Comparison of ENCODE assay signal across 8 cellular contexts in the genomic region with DNA sequence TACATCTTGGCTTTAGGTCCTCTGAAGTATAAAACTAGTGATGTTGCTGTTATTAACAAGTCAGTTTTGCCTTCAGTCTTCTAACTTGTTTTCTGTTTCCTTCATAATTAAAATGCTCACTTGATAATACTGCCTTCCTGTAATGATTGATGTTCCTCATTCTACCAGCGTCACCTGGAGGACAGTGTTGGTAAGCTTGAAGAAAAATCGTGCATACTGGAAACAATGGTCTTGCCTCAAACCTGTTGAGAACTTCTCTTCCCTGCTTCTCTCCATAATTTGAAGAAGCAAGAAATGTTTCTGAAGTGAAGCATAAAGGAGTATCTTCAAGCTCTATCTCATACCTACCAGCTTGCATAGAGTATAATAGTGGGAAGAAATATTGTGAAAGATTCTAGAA. TPM values are rescaled to one million over a fixed set of nuclear protein-coding genes. Genes with fewer than 3 reads are reported as not detected.
A peak's percentile ranks its signal among the peaks of the same experiment; 100 is the strongest.
DNase-seq lines count a peak whose midpoint lies in the region; TF ChIP-seq lines count a peak whose summit lies in the region.

No MANE protein-coding gene starts in this region.

- no peak overlapping the region for H4K8ac ChIP-seq in neuronal stem cell (ENCODE audit: low read depth, low read length)

- H3K27me3 ChIP-seq in GM23248 (replicated peaks; ENCODE audit: insufficient read depth) (no peaks in the 10 kb centered on the region), dorsolateral prefrontal cortex (no peaks in the 10 kb centered on the region), parathyroid adenoma (ENCODE audit: control insufficient read depth, insufficient read depth, low read length) (no peaks in the 10 kb centered on the region), neuronal stem cell (ENCODE audit: control insufficient read depth in 3 of 3, insufficient read depth in 3 of 3, low read depth in 1 of 3, low read length in 3 of 3) (no peaks in the 10 kb centered on the region)

- H3K9ac ChIP-seq in GM23248 (no peak overlapping the region), parathyroid adenoma (no peak overlapping the region), neuronal stem cell (ENCODE audit: low read depth, low read length, poor library complexity) (no peak overlapping the region)

- H2AFZ ChIP-seq in GM23248, result no peak overlapping the region
- H2AFZ ChIP-seq in parathyroid adenoma, result no peak overlapping the region
- H2AFZ ChIP-seq in neuronal stem cell (ENCODE audit: low read length), result no peak overlapping the region

- H2BK15ac ChIP-seq in neuronal stem cell (ENCODE audit: low read length), result no peak overlapping the region

- H2BK5ac ChIP-seq in neuronal stem cell (ENCODE audit: low read length), result no peak overlapping the region

- H3K4ac ChIP-seq in neuronal stem cell (ENCODE audit: low read length), result no peak overlapping the region

- no peaks in the 10 kb centered on the region for H4K20me1 ChIP-seq in GM23248 (ENCODE audit: insufficient read depth)

- H3K9me3 ChIP-seq in GM23248 (ENCODE audit: low read depth) (no peaks in the 10 kb centered on the region), parathyroid adenoma (ENCODE audit: control insufficient read depth, low read length) (no peaks in the 10 kb centered on the region), neuronal stem cell (replicated peaks in 1 of 2; ENCODE audit: control insufficient read depth in 2 of 2, insufficient read depth in 1 of 2, low read depth in 1 of 2, low read length in 2 of 2) (no peaks in the 10 kb centered on the region)

- intact Hi-C loops in dorsolateral prefrontal cortex (cut with DNase I), result loop anchor here (10.0 kb wide), 5 partner anchors 52 to 528 kb away; a partner anchor contains a TSS

- 71 to 77% methylated on average over 2 of the region's 2 CpGs for WGBS in GM23248 (ENCODE audit: low coverage in 1 of 2, low lambda C conversion rate in 2 of 2, missing lambda C conversion rate in 2 of 2), 2 experiments
- WGBS in neuronal stem cell (ENCODE audit: extremely low coverage in 2 of 2, insufficient read length in 2 of 2, insufficient replicate concordance in 1 of 2), 2 donors, result no CpG with 5 or more reads among the region's 2 CpGs

- H3K9me2 ChIP-seq in GM23248 (ENCODE audit: insufficient read depth), result no peaks in the 10 kb centered on the region

- no peak overlapping the region for H2AK5ac ChIP-seq in neuronal stem cell (ENCODE audit: low read depth, low read length)

- H3K79me2 ChIP-seq in GM23248 (ENCODE audit: insufficient read depth) (peaks cover 72% of the 10 kb centered on the region), parathyroid adenoma (peaks cover 8% of the 10 kb centered on the region)

- no peak overlapping the region for H3K14ac ChIP-seq in neuronal stem cell (ENCODE audit: low read length)

- H3K4me3 ChIP-seq in GM23248, result peak overlapping the region; percentile 100; the same call in 1 of the 2 replicates
- peak overlapping the region in 57 of 59 donors; percentile 56 to 98 (median 91) for H3K4me3 ChIP-seq in dorsolateral prefrontal cortex
- H3K4me3 ChIP-seq in parathyroid adenoma (ENCODE audit: low read depth, low read length), result no peak overlapping the region
- H3K4me3 ChIP-seq in neuronal stem cell (ENCODE audit: low read length in 2 of 2), result no peak overlapping the region

- peaks cover 42% of the 10 kb centered on the region for H3K4me1 ChIP-seq in GM23248 (ENCODE audit: insufficient read depth)
- H3K4me1 ChIP-seq in parathyroid adenoma, result no peaks in the 10 kb centered on the region
- peaks cover 6 to 13% of the 10 kb centered on the region in 2 donors for H3K4me1 ChIP-seq in neuronal stem cell (ENCODE audit: control insufficient read depth in 2 of 2, insufficient read depth in 1 of 2, low read depth in 1 of 2, low read length in 2 of 2)

- in situ Hi-C loops in GM23248 (cut with MboI), result no loop called here

- no peak overlapping the region for H3K27ac ChIP-seq in GM23248
- H3K27ac ChIP-seq in dorsolateral prefrontal cortex, result peak overlapping the region in 54 of 59 donors; percentile 24 to 100 (median 98)
- no peak overlapping the region for H3K27ac ChIP-seq in parathyroid adenoma
- H3K27ac ChIP-seq in neuronal stem cell (replicated peaks; ENCODE audit: low read length), result no peak overlapping the region

- H3K18ac ChIP-seq in neuronal stem cell (ENCODE audit: low read length), result no peak overlapping the region

- H3F3A ChIP-seq in GM23248 (ENCODE audit: insufficient read depth), result peaks cover 53% of the 10 kb centered on the region

- H3K4me2 ChIP-seq in GM23248 (ENCODE audit: unreplicated experiment), result peak overlapping the region; percentile 93
- no peak overlapping the region for H3K4me2 ChIP-seq in parathyroid adenoma (ENCODE audit: low read length)
- no peak overlapping the region for H3K4me2 ChIP-seq in neuronal stem cell (ENCODE audit: insufficient read depth, low read length, poor library complexity, severe bottlenecking)

- DNase-seq in CD1c-positive myeloid dendritic cell (ENCODE audit: extremely low spot score) (peak; percentile 71), GM23248 (no peak), SK-N-DZ (ENCODE audit: low spot score) (peak; percentile 37), dorsolateral prefrontal cortex (no peak), neuronal stem cell (ENCODE audit: low spot score) (no peak), middle frontal gyrus (ENCODE audit: extremely low spot score, low spot score) (no peak)
- no peak for DNase-seq in activated effector memory CD4-positive, alpha-beta T cell treated with Interleukin-2 at 50 U/mL for 16 hours

- H3K23ac ChIP-seq in neuronal stem cell (ENCODE audit: low read depth, low read length, poor library complexity), result no peak overlapping the region

- TF ChIP-seq CTCF in dorsolateral prefrontal cortex (IDR thresholded peaks at IDR 0.05 in 54 of 56, conservative IDR thresholded peaks at IDR 0.05 in 2 of 56; ENCODE audit: low read depth in 1 of 56, partially characterized antibody in 56 of 56), result peak in 53 of 56 donors; percentile 25 to 67 (median 51)
- peak; percentile 51 for TF ChIP-seq CTCF in parathyroid adenoma (IDR thresholded peaks at IDR 0.05)

- no peak overlapping the region for H2BK120ac ChIP-seq in neuronal stem cell (ENCODE audit: low read depth, low read length)

- H3K79me1 ChIP-seq in neuronal stem cell (ENCODE audit: low read depth, low read length), result peaks cover 2% of the 10 kb centered on the region

- H4K91ac ChIP-seq in neuronal stem cell (ENCODE audit: low read depth, low read length, poor library complexity), result no peak overlapping the region

- H2BK12ac ChIP-seq in neuronal stem cell (ENCODE audit: low read length), result no peak overlapping the region

- peaks cover 19% of the 10 kb centered on the region; the same call in 1 of the 2 replicates for H3K36me3 ChIP-seq in GM23248 (ENCODE audit: low read depth)
- H3K36me3 ChIP-seq in parathyroid adenoma (ENCODE audit: control insufficient read depth, insufficient read depth, low read length), result no peaks in the 10 kb centered on the region
- peaks cover 9 to 72% of the 10 kb centered on the region in 2 donors for H3K36me3 ChIP-seq in neuronal stem cell (replicated peaks in 1 of 2; ENCODE audit: control insufficient read depth in 2 of 2, insufficient read depth in 2 of 2, low read length in 2 of 2)

RNA-seq across cellular contexts. Expression of a gene that starts 3.0 kb away (rescaled TPM):
- 148 and 168 TPM in 2 replicates for total RNA-seq in GM23248 (2014; rRNA removed; shearing (Covaris generic))
- 237 and 248 TPM in 2 replicates for polyA plus RNA-seq in GM23248 (2016; fragmentation: Nextera tagmentation; extraction: Ambion mirVana)
- polyA plus RNA-seq in SK-N-DZ (2014; cell fraction: cytosol; rRNA removed), result 138 and 160 TPM in 2 replicates
- polyA plus RNA-seq in SK-N-DZ (2014; cell fraction: nucleus; rRNA removed), result 63.4 and 73.7 TPM in 2 replicates
- total RNA-seq in dorsolateral prefrontal cortex, result 1,000 to 10,000 TPM in 48 of 120 experiments, 100 to 1,000 TPM in 72; 191 to 1,478 (median 946) TPM
- 100.0 TPM for polyA plus RNA-seq in neuronal stem cell (2013, experiment 1 of 2)
- 101 TPM for polyA plus RNA-seq in neuronal stem cell (2013, experiment 2 of 2)

Comparison
In these comparisons a context has a peak if more than half of its experiments do, and no peak if none do; other contexts are left out.
1. DNase-seq: peak in CD1c-positive myeloid dendritic cell (single experiment) and SK-N-DZ (single experiment); none in GM23248 (single experiment), dorsolateral prefrontal cortex (0 of 10), neuronal stem cell (single experiment), activated effector memory CD4-positive, alpha-beta T cell treated with Interleukin-2 at 50 U/mL for 16 hours (single experiment) and middle frontal gyrus (single experiment).
2. H3K27ac ChIP-seq: peak in dorsolateral prefrontal cortex (54 of 59); none in GM23248 (single experiment), parathyroid adenoma (single experiment) and neuronal stem cell (single experiment).
3. H3K4me3 ChIP-seq: peak in GM23248 (single experiment) and dorsolateral prefrontal cortex (57 of 59); none in parathyroid adenoma (single experiment) and neuronal stem cell (0 of 2).